Comparison of ENCODE assay signal across 1 cellular context in the genomic region with DNA sequence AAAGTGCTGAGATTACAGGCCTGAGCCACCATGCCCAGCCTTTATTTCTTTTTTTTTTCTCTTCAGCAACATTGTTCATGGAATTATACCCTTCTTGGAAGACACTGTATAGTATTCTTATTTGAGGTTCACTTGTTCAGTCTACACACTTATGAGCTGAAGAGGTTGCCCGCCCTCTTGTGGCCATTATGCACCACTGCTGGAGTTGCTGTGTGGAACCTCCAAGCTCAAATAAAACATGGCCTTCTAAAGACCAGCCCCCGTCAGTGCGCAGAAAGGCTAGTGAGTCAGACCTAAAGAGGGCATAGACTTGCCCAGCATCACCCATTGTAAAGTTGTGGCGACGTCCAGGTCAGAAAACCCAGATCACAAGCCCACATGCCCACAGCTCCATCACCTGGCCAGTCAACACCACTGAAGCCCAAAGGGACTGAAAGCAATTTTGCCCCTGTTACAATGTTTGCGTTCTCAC.
TF ChIP-seq lines count a peak whose summit lies in the region.

No MANE protein-coding gene starts in this region.

TF ChIP-seq in K562, 482 proteins besides CTCF, POLR2A, EP300 and RAD21 (continued from another document):
- TF ChIP-seq, protein P1, sequence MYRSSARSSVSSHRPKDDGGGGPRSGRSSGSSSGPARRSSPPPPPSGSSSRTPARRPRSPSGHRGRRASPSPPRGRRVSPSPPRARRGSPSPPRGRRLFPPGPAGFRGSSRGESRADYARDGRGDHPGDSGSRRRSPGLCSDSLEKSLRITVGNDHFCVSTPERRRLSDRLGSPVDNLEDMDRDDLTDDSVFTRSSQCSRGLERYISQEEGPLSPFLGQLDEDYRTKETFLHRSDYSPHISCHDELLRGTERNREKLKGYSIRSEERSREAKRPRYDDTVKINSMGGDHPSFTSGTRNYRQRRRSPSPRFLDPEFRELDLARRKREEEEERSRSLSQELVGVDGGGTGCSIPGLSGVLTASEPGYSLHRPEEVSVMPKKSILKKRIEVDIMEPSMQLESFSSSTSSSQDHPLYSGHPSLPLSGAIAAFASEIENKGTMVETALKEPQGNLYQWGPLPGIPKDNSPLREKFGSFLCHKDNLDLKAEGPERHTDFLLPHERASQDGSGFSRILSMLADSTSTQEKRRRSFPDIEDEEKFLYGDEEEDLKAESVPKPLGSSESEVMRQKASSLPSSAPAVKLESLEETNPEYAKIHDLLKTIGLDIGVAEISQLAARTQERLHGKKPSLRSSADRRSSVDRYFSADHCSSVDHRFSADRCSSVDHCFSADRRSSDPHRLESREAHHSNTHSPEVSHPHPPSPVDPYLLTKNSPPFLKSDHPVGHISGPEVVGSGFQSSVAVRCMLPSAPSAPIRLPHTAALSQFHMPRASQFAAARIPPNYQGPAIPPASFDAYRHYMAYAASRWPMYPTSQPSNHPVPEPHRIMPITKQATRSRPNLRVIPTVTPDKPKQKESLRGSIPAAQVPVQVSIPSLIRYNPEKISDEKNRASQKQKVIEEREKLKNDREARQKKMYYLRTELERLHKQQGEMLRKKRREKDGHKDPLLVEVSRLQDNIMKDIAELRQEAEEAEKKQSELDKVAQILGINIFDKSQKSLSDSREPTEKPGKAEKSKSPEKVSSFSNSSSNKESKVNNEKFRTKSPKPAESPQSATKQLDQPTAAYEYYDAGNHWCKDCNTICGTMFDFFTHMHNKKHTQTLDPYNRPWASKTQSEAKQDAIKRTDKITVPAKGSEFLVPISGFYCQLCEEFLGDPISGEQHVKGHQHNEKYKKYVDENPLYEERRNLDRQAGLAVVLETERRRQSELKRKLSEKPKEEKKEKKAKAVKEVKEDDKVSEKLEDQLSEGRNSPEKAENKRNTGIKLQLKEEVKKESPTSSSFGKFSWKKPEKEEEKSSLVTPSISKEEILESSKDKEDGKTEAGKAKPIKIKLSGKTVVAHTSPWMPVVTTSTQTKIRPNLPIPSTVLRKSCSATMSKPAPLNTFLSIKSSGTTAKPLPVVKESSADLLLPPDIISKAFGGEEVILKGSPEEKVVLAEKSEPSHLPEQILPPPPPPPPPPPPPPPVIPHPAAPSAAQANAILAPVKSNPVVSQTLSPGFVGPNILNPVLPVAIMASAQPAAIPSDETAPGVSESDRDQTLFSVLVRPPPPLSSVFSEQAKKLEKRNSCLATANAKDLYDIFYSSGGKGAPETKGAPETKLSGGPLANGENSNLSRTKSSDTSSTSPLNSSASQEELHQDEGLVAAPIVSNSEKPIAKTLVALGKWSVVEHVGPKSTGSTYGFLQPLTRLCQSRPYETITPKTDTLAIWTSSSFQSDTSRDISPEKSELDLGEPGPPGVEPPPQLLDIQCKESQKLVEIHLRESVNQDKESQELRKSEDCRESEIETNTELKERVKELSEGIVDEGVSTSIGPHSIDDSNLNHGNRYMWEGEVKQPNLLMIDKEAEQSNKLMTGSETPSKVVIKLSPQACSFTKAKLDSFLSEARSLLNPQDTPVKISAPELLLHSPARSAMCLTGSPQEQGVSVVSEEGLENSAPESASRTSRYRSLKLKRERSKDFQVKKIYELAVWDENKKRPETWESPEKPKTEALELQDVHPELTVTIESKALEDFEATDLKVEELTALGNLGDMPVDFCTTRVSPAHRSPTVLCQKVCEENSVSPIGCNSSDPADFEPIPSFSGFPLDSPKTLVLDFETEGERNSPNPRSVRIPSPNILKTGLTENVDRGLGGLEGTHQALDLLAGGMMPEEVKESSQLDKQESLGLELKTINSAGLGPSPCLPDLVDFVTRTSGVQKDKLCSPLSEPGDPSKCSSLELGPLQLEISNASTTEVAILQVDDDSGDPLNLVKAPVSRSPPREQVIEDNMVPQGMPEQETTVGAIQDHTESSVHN (IDR thresholded peaks at IDR 0.05; ENCODE audit: borderline replicate concordance in 1 of 2, low read depth in 1 of 2) = no peak
- no peak for TF ChIP-seq ZNF778 (CRISPR knock-in tag; IDR thresholded peaks at IDR 0.05)
- TF ChIP-seq FOXA1 (IDR thresholded peaks at IDR 0.05; ENCODE audit: borderline replicate concordance) = no peak
- no peak for TF ChIP-seq ZKSCAN3 (CRISPR knock-in tag; IDR thresholded peaks at IDR 0.05)
- TF ChIP-seq MTA1 (IDR thresholded peaks at IDR 0.05; ENCODE audit: borderline replicate concordance) = no peak
- no peak for TF ChIP-seq NFIC (IDR thresholded peaks at IDR 0.05)
- TF ChIP-seq, protein P2, sequence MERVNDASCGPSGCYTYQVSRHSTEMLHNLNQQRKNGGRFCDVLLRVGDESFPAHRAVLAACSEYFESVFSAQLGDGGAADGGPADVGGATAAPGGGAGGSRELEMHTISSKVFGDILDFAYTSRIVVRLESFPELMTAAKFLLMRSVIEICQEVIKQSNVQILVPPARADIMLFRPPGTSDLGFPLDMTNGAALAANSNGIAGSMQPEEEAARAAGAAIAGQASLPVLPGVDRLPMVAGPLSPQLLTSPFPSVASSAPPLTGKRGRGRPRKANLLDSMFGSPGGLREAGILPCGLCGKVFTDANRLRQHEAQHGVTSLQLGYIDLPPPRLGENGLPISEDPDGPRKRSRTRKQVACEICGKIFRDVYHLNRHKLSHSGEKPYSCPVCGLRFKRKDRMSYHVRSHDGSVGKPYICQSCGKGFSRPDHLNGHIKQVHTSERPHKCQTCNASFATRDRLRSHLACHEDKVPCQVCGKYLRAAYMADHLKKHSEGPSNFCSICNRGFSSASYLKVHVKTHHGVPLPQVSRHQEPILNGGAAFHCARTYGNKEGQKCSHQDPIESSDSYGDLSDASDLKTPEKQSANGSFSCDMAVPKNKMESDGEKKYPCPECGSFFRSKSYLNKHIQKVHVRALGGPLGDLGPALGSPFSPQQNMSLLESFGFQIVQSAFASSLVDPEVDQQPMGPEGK (CRISPR knock-in tag; IDR thresholded peaks at IDR 0.05; ENCODE audit: borderline replicate concordance) = no peak
- no peak for TF ChIP-seq PHF21A (IDR thresholded peaks at IDR 0.05; ENCODE audit: borderline replicate concordance, low read depth)
- TF ChIP-seq SAFB2 (IDR thresholded peaks at IDR 0.05; ENCODE audit: borderline replicate concordance, low read depth, low read length, severe bottlenecking) = no peak
- TF ChIP-seq RBM25 (IDR thresholded peaks at IDR 0.05; ENCODE audit: low read depth, low read length, severe bottlenecking) = peak; percentile 53
- no peak for TF ChIP-seq TBP (optimal IDR thresholded peaks at IDR 0.05; ENCODE audit: low read depth, low read length)
- TF ChIP-seq, protein P3, sequence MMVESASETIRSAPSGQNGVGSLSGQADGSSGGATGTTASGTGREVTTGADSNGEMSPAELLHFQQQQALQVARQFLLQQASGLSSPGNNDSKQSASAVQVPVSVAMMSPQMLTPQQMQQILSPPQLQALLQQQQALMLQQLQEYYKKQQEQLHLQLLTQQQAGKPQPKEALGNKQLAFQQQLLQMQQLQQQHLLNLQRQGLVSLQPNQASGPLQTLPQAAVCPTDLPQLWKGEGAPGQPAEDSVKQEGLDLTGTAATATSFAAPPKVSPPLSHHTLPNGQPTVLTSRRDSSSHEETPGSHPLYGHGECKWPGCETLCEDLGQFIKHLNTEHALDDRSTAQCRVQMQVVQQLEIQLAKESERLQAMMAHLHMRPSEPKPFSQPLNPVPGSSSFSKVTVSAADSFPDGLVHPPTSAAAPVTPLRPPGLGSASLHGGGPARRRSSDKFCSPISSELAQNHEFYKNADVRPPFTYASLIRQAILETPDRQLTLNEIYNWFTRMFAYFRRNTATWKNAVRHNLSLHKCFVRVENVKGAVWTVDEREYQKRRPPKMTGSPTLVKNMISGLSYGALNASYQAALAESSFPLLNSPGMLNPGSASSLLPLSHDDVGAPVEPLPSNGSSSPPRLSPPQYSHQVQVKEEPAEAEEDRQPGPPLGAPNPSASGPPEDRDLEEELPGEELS (CRISPR knock-in tag; IDR thresholded peaks at IDR 0.05; ENCODE audit: borderline replicate concordance) = no peak
- no peak for TF ChIP-seq ZNF316 (IDR thresholded peaks at IDR 0.05)
- TF ChIP-seq ARNT (IDR thresholded peaks at IDR 0.05) = peak in 1 of 2 experiments; percentile 62; a peak in 1 of 4 replicates
- no peak for TF ChIP-seq CBX2 (IDR thresholded peaks at IDR 0.05; ENCODE audit: insufficient read depth, low read length, poor library complexity, severe bottlenecking)
- TF ChIP-seq TOE1 (IDR thresholded peaks at IDR 0.05; ENCODE audit: borderline replicate concordance) = no peak
- TF ChIP-seq TOE1 (CRISPR knock-in tag; IDR thresholded peaks at IDR 0.05; ENCODE audit: borderline replicate concordance, low read depth) = no peak
- TF ChIP-seq ZNF140 (CRISPR knock-in tag; IDR thresholded peaks at IDR 0.05) = no peak
- no peak for TF ChIP-seq EZH2 (IDR thresholded peaks at IDR 0.05; ENCODE audit: borderline replicate concordance, low read depth, low read length)
- peak; percentile 47 for TF ChIP-seq L3MBTL2 (IDR thresholded peaks at IDR 0.05)
- TF ChIP-seq YY1 (IDR thresholded peaks at IDR 0.05; ENCODE audit: borderline replicate concordance in 1 of 3, control insufficient read depth in 1 of 3, extremely low read depth in 1 of 3, insufficient read depth in 3 of 3, insufficient read length in 1 of 3, insufficient replicate concordance in 2 of 3, low read depth in 1 of 3, low read length in 2 of 3) = peak in 2 of 3 experiments; percentile 56 to 67
- 0 out of 2 replicates have a peak, but pooled peaks have one; percentile 11 for TF ChIP-seq ZNF12 (CRISPR knock-in tag; IDR thresholded peaks at IDR 0.05)
- TF ChIP-seq ZFP36 (IDR thresholded peaks at IDR 0.05; ENCODE audit: low read depth, low read length, partially characterized antibody) = peak; percentile 4
- no peak for TF ChIP-seq ARHGAP35 (IDR thresholded peaks at IDR 0.05; ENCODE audit: partially characterized antibody)
- no peak for TF ChIP-seq C11orf30 (IDR thresholded peaks at IDR 0.05; ENCODE audit: low read depth)
- TF ChIP-seq ZNF408 (CRISPR knock-in tag; IDR thresholded peaks at IDR 0.05; ENCODE audit: low read depth) = no peak
- TF ChIP-seq, protein P4, sequence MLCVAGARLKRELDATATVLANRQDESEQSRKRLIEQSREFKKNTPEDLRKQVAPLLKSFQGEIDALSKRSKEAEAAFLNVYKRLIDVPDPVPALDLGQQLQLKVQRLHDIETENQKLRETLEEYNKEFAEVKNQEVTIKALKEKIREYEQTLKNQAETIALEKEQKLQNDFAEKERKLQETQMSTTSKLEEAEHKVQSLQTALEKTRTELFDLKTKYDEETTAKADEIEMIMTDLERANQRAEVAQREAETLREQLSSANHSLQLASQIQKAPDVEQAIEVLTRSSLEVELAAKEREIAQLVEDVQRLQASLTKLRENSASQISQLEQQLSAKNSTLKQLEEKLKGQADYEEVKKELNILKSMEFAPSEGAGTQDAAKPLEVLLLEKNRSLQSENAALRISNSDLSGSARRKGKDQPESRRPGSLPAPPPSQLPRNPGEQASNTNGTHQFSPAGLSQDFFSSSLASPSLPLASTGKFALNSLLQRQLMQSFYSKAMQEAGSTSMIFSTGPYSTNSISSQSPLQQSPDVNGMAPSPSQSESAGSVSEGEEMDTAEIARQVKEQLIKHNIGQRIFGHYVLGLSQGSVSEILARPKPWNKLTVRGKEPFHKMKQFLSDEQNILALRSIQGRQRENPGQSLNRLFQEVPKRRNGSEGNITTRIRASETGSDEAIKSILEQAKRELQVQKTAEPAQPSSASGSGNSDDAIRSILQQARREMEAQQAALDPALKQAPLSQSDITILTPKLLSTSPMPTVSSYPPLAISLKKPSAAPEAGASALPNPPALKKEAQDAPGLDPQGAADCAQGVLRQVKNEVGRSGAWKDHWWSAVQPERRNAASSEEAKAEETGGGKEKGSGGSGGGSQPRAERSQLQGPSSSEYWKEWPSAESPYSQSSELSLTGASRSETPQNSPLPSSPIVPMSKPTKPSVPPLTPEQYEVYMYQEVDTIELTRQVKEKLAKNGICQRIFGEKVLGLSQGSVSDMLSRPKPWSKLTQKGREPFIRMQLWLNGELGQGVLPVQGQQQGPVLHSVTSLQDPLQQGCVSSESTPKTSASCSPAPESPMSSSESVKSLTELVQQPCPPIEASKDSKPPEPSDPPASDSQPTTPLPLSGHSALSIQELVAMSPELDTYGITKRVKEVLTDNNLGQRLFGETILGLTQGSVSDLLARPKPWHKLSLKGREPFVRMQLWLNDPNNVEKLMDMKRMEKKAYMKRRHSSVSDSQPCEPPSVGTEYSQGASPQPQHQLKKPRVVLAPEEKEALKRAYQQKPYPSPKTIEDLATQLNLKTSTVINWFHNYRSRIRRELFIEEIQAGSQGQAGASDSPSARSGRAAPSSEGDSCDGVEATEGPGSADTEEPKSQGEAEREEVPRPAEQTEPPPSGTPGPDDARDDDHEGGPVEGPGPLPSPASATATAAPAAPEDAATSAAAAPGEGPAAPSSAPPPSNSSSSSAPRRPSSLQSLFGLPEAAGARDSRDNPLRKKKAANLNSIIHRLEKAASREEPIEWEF (CRISPR knock-in tag; IDR thresholded peaks at IDR 0.05) = no peak
- TF ChIP-seq TSC22D4 (tag; IDR thresholded peaks at IDR 0.05) = no peak
- TF ChIP-seq ZNF41 (CRISPR knock-in tag; conservative IDR thresholded peaks at IDR 0.05) = no peak
- TF ChIP-seq CREM (IDR thresholded peaks at IDR 0.05; ENCODE audit: low read depth) = no peak
- 0 out of 2 replicates have a peak, but pooled peaks have one; percentile 45 for TF ChIP-seq XRCC5 (IDR thresholded peaks at IDR 0.05; ENCODE audit: low read depth, low read length)
- TF ChIP-seq ELF1 (tag; IDR thresholded peaks at IDR 0.05) = no peak
- 0 out of 2 replicates have a peak, but pooled peaks have one; percentile 19 for TF ChIP-seq FOSL1 (tag; conservative IDR thresholded peaks at IDR 0.05)
- TF ChIP-seq CHCHD3 (CRISPR knock-in tag; IDR thresholded peaks at IDR 0.05) = no peak
- TF ChIP-seq, protein P5, sequence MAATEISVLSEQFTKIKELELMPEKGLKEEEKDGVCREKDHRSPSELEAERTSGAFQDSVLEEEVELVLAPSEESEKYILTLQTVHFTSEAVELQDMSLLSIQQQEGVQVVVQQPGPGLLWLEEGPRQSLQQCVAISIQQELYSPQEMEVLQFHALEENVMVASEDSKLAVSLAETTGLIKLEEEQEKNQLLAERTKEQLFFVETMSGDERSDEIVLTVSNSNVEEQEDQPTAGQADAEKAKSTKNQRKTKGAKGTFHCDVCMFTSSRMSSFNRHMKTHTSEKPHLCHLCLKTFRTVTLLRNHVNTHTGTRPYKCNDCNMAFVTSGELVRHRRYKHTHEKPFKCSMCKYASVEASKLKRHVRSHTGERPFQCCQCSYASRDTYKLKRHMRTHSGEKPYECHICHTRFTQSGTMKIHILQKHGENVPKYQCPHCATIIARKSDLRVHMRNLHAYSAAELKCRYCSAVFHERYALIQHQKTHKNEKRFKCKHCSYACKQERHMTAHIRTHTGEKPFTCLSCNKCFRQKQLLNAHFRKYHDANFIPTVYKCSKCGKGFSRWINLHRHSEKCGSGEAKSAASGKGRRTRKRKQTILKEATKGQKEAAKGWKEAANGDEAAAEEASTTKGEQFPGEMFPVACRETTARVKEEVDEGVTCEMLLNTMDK (IDR thresholded peaks at IDR 0.05; ENCODE audit: borderline replicate concordance, insufficient read depth, low read depth, low read length, poor library complexity, severe bottlenecking) = peak; percentile 46
- peak; percentile 90 for TF ChIP-seq SMC3 (conservative IDR thresholded peaks at IDR 0.05; ENCODE audit: insufficient read depth, low read depth, low read length)
- no peak for TF ChIP-seq ASH1L (IDR thresholded peaks at IDR 0.05; ENCODE audit: borderline replicate concordance, low read depth, partially characterized antibody)
